In the genomic region with DNA sequence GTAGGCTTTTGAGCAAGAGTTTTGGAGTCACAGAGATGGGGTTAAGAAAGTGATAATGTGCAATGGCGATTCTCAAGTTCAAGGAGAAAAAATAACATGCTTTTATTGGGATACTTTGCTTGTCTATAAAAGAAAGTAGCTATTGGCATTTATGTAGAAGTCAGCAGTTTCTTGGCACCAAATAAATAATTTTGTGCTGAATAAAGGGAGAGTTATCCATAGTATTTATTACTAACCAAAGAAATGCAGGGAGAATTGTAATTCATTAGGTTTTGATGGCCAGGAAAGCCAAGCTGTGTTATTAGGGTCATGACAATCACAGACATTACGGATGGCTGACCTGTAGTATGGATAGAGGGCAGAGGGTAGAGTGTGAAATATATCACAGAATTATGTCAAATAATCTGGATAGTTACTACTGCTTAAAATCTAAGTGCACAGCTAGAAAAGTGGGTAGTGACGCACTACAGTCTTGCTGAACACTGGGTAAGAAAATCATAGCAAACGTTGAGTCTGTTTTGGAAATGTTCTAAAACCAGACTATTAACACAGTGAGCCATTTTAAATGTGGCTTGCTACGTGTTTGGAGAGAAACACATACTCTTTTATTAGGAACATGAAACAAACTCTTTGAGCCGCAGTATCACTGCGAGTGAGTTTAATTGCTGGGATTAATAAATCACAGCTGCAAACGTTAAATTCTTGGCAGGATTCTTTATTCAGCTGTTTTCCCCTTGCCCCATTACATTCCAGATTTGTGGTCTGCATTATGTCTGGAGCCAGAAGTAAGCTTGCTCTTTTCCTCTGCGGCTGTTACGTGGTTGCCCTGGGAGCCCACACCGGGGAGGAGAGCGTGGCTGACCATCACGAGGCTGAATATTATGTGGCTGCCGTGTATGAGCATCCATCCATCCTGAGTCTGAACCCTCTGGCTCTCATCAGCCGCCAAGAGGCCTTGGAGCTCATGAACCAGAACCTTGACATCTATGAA, we compare ENCODE assay signal across 10 cellular contexts. TPM values are rescaled to one million over a fixed set of nuclear protein-coding genes. Genes with fewer than 3 reads are reported as not detected.
DNase-seq lines count a peak whose midpoint lies in the region; ATAC-seq and TF ChIP-seq lines count a peak whose summit lies in the region.
"Had no signal": no experiment of that assay in that cellular context is flagged by ENCODE, and none has a peak within 500 bp of the region (broad histone marks: within the 10 kb centered on the region; RNA-seq: fewer than 3 reads in every experiment).

No MANE protein-coding gene starts in this region.

- intact Hi-C loops in mucosa of descending colon (cut with DNase I, micrococcal nuclease), result loop anchor here (5.0 to 10.0 kb wide), 2 partner anchors 177 to 180 kb away; no protein-coding TSS in a partner anchor

- WGBS in tibial nerve, 2 donors, result 18 to 22% methylated on average over 15 of the region's 15 CpGs

- TF ChIP-seq EP300 in tibial nerve (IDR thresholded peaks at IDR 0.05), result peak in 1 of 2 donors; percentile 31

- TF ChIP-seq CTCF in chondrocyte (IDR thresholded peaks at IDR 0.05) (no peak), mucosa of descending colon (IDR thresholded peaks at IDR 0.05) (no peak), tibial nerve (IDR thresholded peaks at IDR 0.05) (no peak)

- peaks cover 2% of the 10 kb centered on the region for H3K36me3 Mint-ChIP-seq in activated CD8-positive, alpha-beta memory T cell treated with anti-CD3 and anti-CD28 coated beads, Interleukin-2, amount 10 ng/mL, durations not matched to agents 7 days and 5 days
- H3K36me3 Mint-ChIP-seq in chondrocyte (ENCODE audit: low read depth), result no peaks in the 10 kb centered on the region

- no peaks in the 10 kb centered on the region for H3K9me3 Mint-ChIP-seq in activated CD8-positive, alpha-beta memory T cell treated with anti-CD3 and anti-CD28 coated beads, Interleukin-2, amount 10 ng/mL, durations not matched to agents 7 days and 5 days (ENCODE audit: low read depth)
- H3K9me3 Mint-ChIP-seq in chondrocyte (ENCODE audit: low read depth), result no peaks in the 10 kb centered on the region

- no peak for DNase-seq in activated CD8-positive, alpha-beta memory T cell treated with anti-CD3 and anti-CD28 coated beads, Interleukin-2, amount 10 ng/mL, durations not matched to agents 7 days and 5 days
- DNase-seq in activated CD8-positive, alpha-beta memory T cell treated with anti-CD3 and anti-CD28 coated beads for 24 hours, result no peak
- DNase-seq in chondrocyte (ENCODE audit: low spot score) (no peak), mucosa of descending colon (no peak), tibial nerve (ENCODE audit: low spot score in 2 of 2) (no peak)
- DNase-seq: NCI-H2227 treated with DMSO at 0.1 percent for 48 hours had no signal

- peak overlapping the region; percentile 65 to 84 (median 76) for H3K27ac ChIP-seq in tibial nerve
- H3K27ac ChIP-seq: BLaER1 had no signal

- H3K36me3 ChIP-seq in mucosa of descending colon (ENCODE audit: low read depth), result no peaks in the 10 kb centered on the region
- no peaks in the 10 kb centered on the region for H3K36me3 ChIP-seq in tibial nerve
- H3K36me3 ChIP-seq: BLaER1 had no signal

- H3K4me3 Mint-ChIP-seq in activated CD8-positive, alpha-beta memory T cell treated with anti-CD3 and anti-CD28 coated beads, Interleukin-2, amount 10 ng/mL, durations not matched to agents 7 days and 5 days, result no peak overlapping the region
- no peak overlapping the region for H3K4me3 Mint-ChIP-seq in chondrocyte (ENCODE audit: unreplicated experiment)

- no peaks in the 10 kb centered on the region for H3K27me3 Mint-ChIP-seq in activated CD8-positive, alpha-beta memory T cell treated with anti-CD3 and anti-CD28 coated beads, Interleukin-2, amount 10 ng/mL, durations not matched to agents 7 days and 5 days
- no peaks in the 10 kb centered on the region for H3K27me3 Mint-ChIP-seq in chondrocyte (ENCODE audit: low read depth)

- H3K4me1 ChIP-seq in mucosa of descending colon (ENCODE audit: low read depth) (peaks cover 2% of the 10 kb centered on the region), tibial nerve (peaks cover 0 to 67% (median 34%) of the 10 kb centered on the region in 4 donors)

- H3K4me1 Mint-ChIP-seq in activated CD8-positive, alpha-beta memory T cell treated with anti-CD3 and anti-CD28 coated beads, Interleukin-2, amount 10 ng/mL, durations not matched to agents 7 days and 5 days, result peaks cover 55% of the 10 kb centered on the region
- peaks cover 90% of the 10 kb centered on the region for H3K4me1 Mint-ChIP-seq in chondrocyte (ENCODE audit: low read depth)

- peak overlapping the region; percentile 93 for H3K27ac Mint-ChIP-seq in activated CD8-positive, alpha-beta memory T cell treated with anti-CD3 and anti-CD28 coated beads, Interleukin-2, amount 10 ng/mL, durations not matched to agents 7 days and 5 days
- peak overlapping the region; percentile 91 for H3K27ac Mint-ChIP-seq in chondrocyte (ENCODE audit: unreplicated experiment)

- no peak for TF ChIP-seq POLR2A in tibial nerve (IDR thresholded peaks at IDR 0.05)

- ATAC-seq in activated CD8-positive, alpha-beta memory T cell treated with anti-CD3 and anti-CD28 coated beads, Interleukin-2, amount 10 ng/mL, durations not matched to agents 7 days and 5 days, result no peak
- ATAC-seq in mucosa of descending colon (peak; percentile 23), GM21737 (IDR thresholded peaks at IDR 0.05; ENCODE audit: unreplicated experiment) (no peak), HG03457 (IDR thresholded peaks at IDR 0.05; ENCODE audit: unreplicated experiment) (no peak), HG02981 (IDR thresholded peaks at IDR 0.05; ENCODE audit: unreplicated experiment) (no peak)

- no peaks in the 10 kb centered on the region for H3K27me3 ChIP-seq in tibial nerve
- H3K27me3 ChIP-seq: BLaER1 had no signal

- H3K9me3 ChIP-seq in mucosa of descending colon, result no peaks in the 10 kb centered on the region
- H3K9me3 ChIP-seq in tibial nerve, result no peaks in the 10 kb centered on the region
- H3K9me3 ChIP-seq: BLaER1 had no signal

- H3K4me3 ChIP-seq in mucosa of descending colon (no peak overlapping the region), tibial nerve (no peak overlapping the region)
- H3K4me3 ChIP-seq: BLaER1 had no signal

- CTCF ChIA-PET in activated CD8-positive, alpha-beta memory T cell treated with anti-CD3 and anti-CD28 coated beads, Interleukin-2, amount 10 ng/mL, durations not matched to agents 7 days and 5 days (lab: Charles Lee), result interaction anchor here (1.2 to 3.5 kb wide), 3 partner anchors 13 to 176 kb away, joined by 3 to 19 read pairs (median 4); no protein-coding TSS in a partner anchor

RNA-seq across cellular contexts. Expression of a gene that starts 33.4 kb away (rescaled TPM):
- 1 to 10 TPM; 5.2 to 6.2 TPM for total RNA-seq in activated CD8-positive, alpha-beta memory T cell treated with anti-CD3 and anti-CD28 coated beads, Interleukin-2, amount 10 ng/mL, durations not matched to agents 7 days and 5 days
- 19.2 to 25.0 TPM (median 19.8 TPM) in 3 replicates for total RNA-seq in chondrocyte
- total RNA-seq in mucosa of descending colon, result 10 to 100 TPM; 22.6 to 32.5 (median 26.6) TPM
- total RNA-seq in tibial nerve, result 10 to 100 TPM; 14.4 to 50.0 (median 40.2) TPM

RNA-seq across cellular contexts. Expression of a gene that starts 33.6 kb away (rescaled TPM):
- total RNA-seq in activated CD8-positive, alpha-beta memory T cell treated with anti-CD3 and anti-CD28 coated beads, Interleukin-2, amount 10 ng/mL, durations not matched to agents 7 days and 5 days, result 10 to 100 TPM; 24.4 to 25.5 TPM
- total RNA-seq in chondrocyte (15.3 to 21.7 TPM (median 16.9 TPM) in 3 replicates), mucosa of descending colon (10 to 100 TPM; 15.0 to 24.2 (median 19.4) TPM), tibial nerve (10 to 100 TPM; 19.0 to 33.3 (median 24.2) TPM)
